In the genomic region with DNA sequence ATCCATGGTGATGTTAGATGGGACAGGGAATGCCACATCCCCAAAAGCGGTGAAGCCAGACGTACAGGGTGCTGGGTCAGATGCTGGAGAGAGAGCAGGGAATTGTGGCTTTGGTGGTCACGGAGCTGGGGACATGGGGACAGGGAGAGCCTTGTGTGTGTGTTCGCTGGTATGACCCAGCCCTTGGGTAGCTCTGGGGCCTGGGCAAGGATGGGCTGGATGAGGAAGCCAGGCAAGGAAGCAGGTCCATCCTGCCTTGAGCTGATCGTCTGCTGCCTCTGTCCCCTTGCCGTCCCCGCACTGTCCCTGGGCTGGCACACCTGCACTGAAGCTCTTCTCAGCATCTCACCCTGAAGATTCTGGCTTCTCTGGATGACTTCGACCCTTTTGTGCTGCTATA, we compare ENCODE assay signal across 30 cellular contexts. TPM values are rescaled to one million over a fixed set of nuclear protein-coding genes. Genes with fewer than 3 reads are reported as not detected.
"Had no signal": no experiment of that assay in that cellular context is flagged by ENCODE, and none has a peak within 500 bp of the region (broad histone marks: within the 10 kb centered on the region; RNA-seq: fewer than 3 reads in every experiment).

No MANE protein-coding gene starts in this region.

- H3K27me3 ChIP-seq: ovary, uterus had no signal

- H3K27ac Mint-ChIP-seq: activated B cell treated with CpG ODN at 0.5 μM for 24 hours; activated CD8-positive, alpha-beta T cell treated with anti-CD3 and anti-CD28 coated beads for 36 hours; activated naive CD4-positive, alpha-beta T cell treated with anti-CD3 and anti-CD28 coated beads, Interleukin-2, amount 50 U/mL, for 72 hours; activated T-helper 17 cell treated with anti-CD3 and anti-CD28 coated beads, Interleukin-2, amount 50 U/mL, for 72 hours; mesothelial cell of epicardium; naive B cell; nephron progenitor cell; T-helper 2 cell treated with Interferon-gamma antibody and Interleukin-4, amounts not matched to agents 5 μg/mL and 100 μg/mL, for 36 hours had no signal

- H3K9me3 ChIP-seq: psoas muscle, thoracic aorta, uterus had no signal

- H3K4me2 ChIP-seq: smooth muscle cell had no signal

- FAIRE-seq: bronchial epithelial cell, endothelial cell of umbilical vein had no signal

- H3K36me3 ChIP-seq: left ventricle myocardium inferior, ovary, thoracic aorta, uterus had no signal

- DNase-seq: activated B cell treated with CpG ODN at 0.5 μM for 24 hours; activated CD4-positive, alpha-beta T cell treated with anti-CD3 and anti-CD28 coated beads, Interleukin-2, amount 50 U/mL, for 1 hour; activated CD8-positive, alpha-beta T cell treated with anti-CD3 and anti-CD28 coated beads for 36 hours; activated T-cell treated with anti-CD3 and anti-CD28 coated beads, Interleukin-2, amount 50 U/mL, for 4 hours; effector memory CD4-positive, alpha-beta T cell; head of caudate nucleus; hypothalamus; left ventricle myocardium inferior; mammary epithelial cell; naive B cell; nephron progenitor cell; ovary; psoas muscle; stimulated activated naive CD8-positive, alpha-beta T cell treated with anti-CD3 and anti-CD28 coated beads, Interleukin-15, Interleukin-2, amounts not matched to agents 100 U/mL and 50 U/mL, for 24 hours; trophoblast cell; uterus had no signal

- H3K27ac ChIP-seq: coronary artery, dorsolateral prefrontal cortex, left ventricle myocardium inferior, ovary, psoas muscle, thoracic aorta, uterus had no signal

- H3K9me3 Mint-ChIP-seq: activated CD8-positive, alpha-beta T cell treated with anti-CD3 and anti-CD28 coated beads for 36 hours; activated naive CD4-positive, alpha-beta T cell treated with anti-CD3 and anti-CD28 coated beads, Interleukin-2, amount 50 U/mL, for 72 hours; activated T-helper 17 cell treated with anti-CD3 and anti-CD28 coated beads, Interleukin-2, amount 50 U/mL, for 72 hours; T-helper 2 cell treated with Interferon-gamma antibody and Interleukin-4, amounts not matched to agents 5 μg/mL and 100 μg/mL, for 36 hours had no signal

- H3K4me1 ChIP-seq: left ventricle myocardium inferior, psoas muscle, uterus had no signal

- H3K4me1 Mint-ChIP-seq: activated B cell treated with CpG ODN at 0.5 μM for 24 hours; activated T-helper 17 cell treated with anti-CD3 and anti-CD28 coated beads, Interleukin-2, amount 50 U/mL, for 72 hours; mesothelial cell of epicardium; naive B cell; nephron progenitor cell had no signal

- H3K4me3 ChIP-seq: coronary artery, dorsolateral prefrontal cortex, left ventricle myocardium inferior, ovary, psoas muscle, smooth muscle cell, thoracic aorta, uterus had no signal

- H3K4me3 Mint-ChIP-seq: activated B cell treated with CpG ODN at 0.5 μM for 24 hours; activated CD8-positive, alpha-beta T cell treated with anti-CD3 and anti-CD28 coated beads for 36 hours; activated T-cell treated with anti-CD3 and anti-CD28 coated beads, Interleukin-2, amount 50 U/mL, for 4 hours; activated T-helper 17 cell treated with anti-CD3 and anti-CD28 coated beads, Interleukin-2, amount 50 U/mL, for 72 hours; mesothelial cell of epicardium; naive B cell; nephron progenitor cell; T-helper 2 cell treated with Interferon-gamma antibody and Interleukin-4, amounts not matched to agents 5 μg/mL and 100 μg/mL, for 36 hours had no signal

- ATAC-seq: activated CD8-positive, alpha-beta T cell treated with anti-CD3 and anti-CD28 coated beads for 36 hours; activated naive CD4-positive, alpha-beta T cell treated with anti-CD3 and anti-CD28 coated beads, Interleukin-2, amount 50 U/mL, for 72 hours; activated T-cell treated with anti-CD3 and anti-CD28 coated beads, Interleukin-2, amount 50 U/mL, for 4 hours; activated T-helper 17 cell treated with anti-CD3 and anti-CD28 coated beads, Interleukin-2, amount 50 U/mL, for 72 hours; psoas muscle; stimulated activated naive CD8-positive, alpha-beta T cell treated with anti-CD3 and anti-CD28 coated beads, Interleukin-15, Interleukin-2, amounts not matched to agents 100 U/mL and 50 U/mL, for 24 hours had no signal

RNA-seq across cellular contexts. Expression of gene CLDN4, which starts 15.4 kb away (rescaled TPM):
- total RNA-seq: activated B cell treated with CpG ODN at 0.5 μM for 24 hours had no signal

RNA-seq across cellular contexts. Expression of gene METTL27, which starts 26.9 kb away (rescaled TPM):
- total RNA-seq: activated CD8-positive, alpha-beta T cell treated with anti-CD3 and anti-CD28 coated beads for 36 hours had no signal

RNA-seq across cellular contexts. Expression of gene CLDN3, which starts 45.4 kb away (rescaled TPM):
- total RNA-seq: activated B cell treated with CpG ODN at 0.5 μM for 24 hours; activated CD8-positive, alpha-beta T cell treated with anti-CD3 and anti-CD28 coated beads for 36 hours; activated naive CD4-positive, alpha-beta T cell treated with anti-CD3 and anti-CD28 coated beads, Interleukin-2, amount 50 U/mL, for 72 hours; activated T-helper 17 cell treated with anti-CD3 and anti-CD28 coated beads, Interleukin-2, amount 50 U/mL, for 72 hours; bronchial epithelial cell; fibroblast of lung; fibroblast of villous mesenchyme; left ventricle myocardium inferior; smooth muscle cell; subcutaneous adipose tissue; thoracic aorta had no signal
- polyA plus RNA-seq: fibroblast of lung, mammary epithelial cell had no signal

RNA-seq across cellular contexts. Expression of gene TMEM270, which starts 45.5 kb away (rescaled TPM):
- total RNA-seq: activated B cell treated with CpG ODN at 0.5 μM for 24 hours; activated CD8-positive, alpha-beta T cell treated with anti-CD3 and anti-CD28 coated beads for 36 hours; activated naive CD4-positive, alpha-beta T cell treated with anti-CD3 and anti-CD28 coated beads, Interleukin-2, amount 50 U/mL, for 72 hours; activated T-cell treated with anti-CD3 and anti-CD28 coated beads, Interleukin-2, amount 50 U/mL, for 4 hours; activated T-helper 17 cell treated with anti-CD3 and anti-CD28 coated beads, Interleukin-2, amount 50 U/mL, for 72 hours; bronchial epithelial cell; endothelial cell of umbilical vein; fibroblast of lung; fibroblast of villous mesenchyme; left ventricle myocardium inferior; mammary epithelial cell; mesothelial cell of epicardium; psoas muscle; smooth muscle cell; subcutaneous adipose tissue; thoracic aorta had no signal
- polyA plus RNA-seq: endothelial cell of umbilical vein, esophagus, fibroblast of lung, mammary epithelial cell, ovary, psoas muscle, smooth muscle cell had no signal
